ENCODE assay signal across 30 cellular contexts in genomic region chr3:46994801-46995731, GRCh38. TPM values are rescaled to one million over a fixed set of nuclear protein-coding genes. Genes with fewer than 3 reads are reported as not detected.
DNase-seq lines count a peak whose midpoint lies in the region; ATAC-seq, FAIRE-seq and TF ChIP-seq lines count a peak whose summit lies in the region.
"Had no signal": no experiment of that assay in that cellular context is flagged by ENCODE, and none has a peak within 500 bp of the region (broad histone marks: within the 10 kb centered on the region; RNA-seq: fewer than 3 reads in every experiment).

No MANE protein-coding gene starts in this region.

- H4K91ac ChIP-seq in H1 (replicated peaks; ENCODE audit: insufficient read length, low read length): no peak overlapping the region

- POLR2A ChIA-PET in activated CD8-positive, alpha-beta T cell treated with anti-CD3 and anti-CD28 coated beads, Interleukin-2, amount 10 ng/mL, durations not matched to agents 7 days and 5 days (lab: Charles Lee): no interaction called here
- POLR2A ChIA-PET in activated CD8-positive, alpha-beta T cell treated with anti-CD3 and anti-CD28 coated beads for 36 hours (lab: Charles Lee): interaction anchor here (1.5 to 4.6 kb wide), 2 partner anchors 11 to 14 kb away, joined by 4 to 20 read pairs; no protein-coding TSS in a partner anchor
- POLR2A ChIA-PET in H1 (lab: Charles Lee; ENCODE audit: partially characterized antibody): interaction anchor here (0.9 to 1.1 kb wide), 2 partner anchors 12 to 13 kb away, joined by 5 read pairs; no protein-coding TSS in a partner anchor

- no peak overlapping the region for H3K14ac ChIP-seq in H1 (ENCODE audit: insufficient read length)

- H3K27me3 ChIP-seq in H1 (replicated peaks in 1 of 4; ENCODE audit: control insufficient read depth in 3 of 4, extremely low read depth in 1 of 4, insufficient read depth in 3 of 4, low read length in 3 of 4) (no peaks in the 10 kb centered on the region), spleen (replicated peaks in 1 of 7) (no peaks in the 10 kb centered on the region)
- H3K27me3 ChIP-seq: breast epithelium, gastroesophageal sphincter, ovary, testis had no signal

- H3K9me3 ChIP-seq in H1 (ENCODE audit: insufficient read depth in 2 of 2, low read depth in 1 of 2, low read length in 1 of 2) (no peaks in the 10 kb centered on the region), spleen (no peaks in the 10 kb centered on the region)
- H3K9me3 ChIP-seq: A549, breast epithelium, gastroesophageal sphincter, ovary, testis had no signal

- no peak overlapping the region for H2BK15ac ChIP-seq in H1 (ENCODE audit: low read length)

- H3K23ac ChIP-seq in H1 (ENCODE audit: insufficient read length): no peak overlapping the region

- 95% methylated on average over 29 of the region's 29 CpGs; no CpG with 5 or more reads in 1 of the 2 experiments for WGBS in H1 (ENCODE audit: extremely low coverage in 1 of 2, insufficient coverage in 1 of 2, insufficient read length in 1 of 2, insufficient replicate concordance in 2 of 2, low coverage in 1 of 2, low lambda C conversion rate in 2 of 2, missing lambda C conversion rate in 1 of 2), 2 experiments
- 95 to 97% (median 96%) methylated on average over 14 to 29 of the region's 29 CpGs for WGBS in spleen, 5 donors

- no peak for ATAC-seq in activated CD8-positive, alpha-beta T cell treated with anti-CD3 and anti-CD28 coated beads, Interleukin-2, amount 10 ng/mL, durations not matched to agents 7 days and 5 days
- no peak for ATAC-seq in activated CD8-positive, alpha-beta T cell treated with anti-CD3 and anti-CD28 coated beads for 36 hours
- ATAC-seq in GM18505 (IDR thresholded peaks at IDR 0.05; ENCODE audit: unreplicated experiment): no peak
- ATAC-seq in GM21737 (IDR thresholded peaks at IDR 0.05; ENCODE audit: unreplicated experiment): no peak
- ATAC-seq: A549; activated CD4-positive, CD25-positive, alpha-beta regulatory T cell treated with anti-CD3 and anti-CD28 coated beads, Interleukin-2, amount 50 U/mL, for 24 hours; CD8-positive, alpha-beta T cell; gastroesophageal sphincter; GM12878 had no signal

- no peak overlapping the region for H3K4me3 ChIP-seq in H1 (ENCODE audit: extremely low read depth in 1 of 4, insufficient read depth in 2 of 4, low read depth in 3 of 4, low read length in 4 of 4)
- H3K4me3 ChIP-seq in spleen: no peak overlapping the region
- H3K4me3 ChIP-seq: A549, breast epithelium, coronary artery, gastroesophageal sphincter, GM12878, ovary, testis had no signal

- CTCF ChIA-PET in activated CD8-positive, alpha-beta T cell treated with anti-CD3 and anti-CD28 coated beads, Interleukin-2, amount 10 ng/mL, durations not matched to agents 7 days and 5 days (lab: Charles Lee): no interaction called here
- CTCF ChIA-PET in activated CD8-positive, alpha-beta T cell treated with anti-CD3 and anti-CD28 coated beads for 36 hours (lab: Charles Lee): no interaction called here
- CTCF ChIA-PET in H1 (lab: Charles Lee; ENCODE audit: partially characterized antibody): interaction anchor here (0.6 to 4.3 kb wide), 8 partner anchors 12 to 329 kb away, joined by 3 to 21 read pairs (median 3); no protein-coding TSS in a partner anchor

- no peak for TF ChIP-seq RAD21 in H1 (IDR thresholded peaks at IDR 0.05 in 1 of 2, conservative IDR thresholded peaks at IDR 0.05 in 1 of 2; ENCODE audit: low read depth in 2 of 2, low read length in 2 of 2)

- no peak overlapping the region for H2AFZ ChIP-seq in H1 (ENCODE audit: low read length)

- peak overlapping the region; percentile 25 for H3K27ac Mint-ChIP-seq in activated CD8-positive, alpha-beta T cell treated with anti-CD3 and anti-CD28 coated beads, Interleukin-2, amount 10 ng/mL, durations not matched to agents 7 days and 5 days
- no peak overlapping the region for H3K27ac Mint-ChIP-seq in activated CD8-positive, alpha-beta T cell treated with anti-CD3 and anti-CD28 coated beads for 36 hours
- H3K27ac Mint-ChIP-seq: activated CD4-positive, alpha-beta memory T cell treated with anti-CD3 and anti-CD28 coated beads for 36 hours; activated naive CD4-positive, alpha-beta T cell treated with anti-CD3 and anti-CD28 coated beads, Interleukin-2, amount 50 U/mL, for 24 hours; nephron; stimulated activated naive CD8-positive, alpha-beta T cell treated with anti-CD3 and anti-CD28 coated beads, Interleukin-15, Interleukin-2, amounts not matched to agents 100 ng/mL and 50 ng/mL, for 24 hours had no signal

- no peak overlapping the region for H3K4ac ChIP-seq in H1 (replicated peaks; ENCODE audit: insufficient read length, low read depth, low read length)

- H2BK5ac ChIP-seq in H1 (ENCODE audit: low read depth, low read length): peak overlapping the region; percentile 30; the same call in 1 of the 2 replicates

- no peak overlapping the region for H2BK12ac ChIP-seq in H1 (ENCODE audit: low read depth, low read length)

- FAIRE-seq in H1 (lab: Jason Lieb, UNC): no peak
- FAIRE-seq: A549, GM12878 had no signal

- no peak for TF ChIP-seq EP300 in H1 (IDR thresholded peaks at IDR 0.05; ENCODE audit: borderline replicate concordance in 1 of 2, low read depth in 2 of 2, low read length in 2 of 2)

- no peak overlapping the region for H2BK120ac ChIP-seq in H1 (replicated peaks; ENCODE audit: low read depth, low read length)

- no peak overlapping the region for H3K27ac ChIP-seq in H1 (ENCODE audit: low read depth, low read length)
- no peak overlapping the region for H3K27ac ChIP-seq in spleen
- H3K27ac ChIP-seq: A549, breast epithelium, coronary artery, gastroesophageal sphincter, HL-60, ovary, testis had no signal

- peaks cover 3 to 6% of the 10 kb centered on the region in 2 experiments for H4K20me1 ChIP-seq in H1 (replicated peaks in 1 of 2; ENCODE audit: control insufficient read depth in 1 of 2, insufficient read depth in 2 of 2, low read length in 2 of 2)

- no peak overlapping the region for H3K4me3 Mint-ChIP-seq in activated CD8-positive, alpha-beta T cell treated with anti-CD3 and anti-CD28 coated beads, Interleukin-2, amount 10 ng/mL, durations not matched to agents 7 days and 5 days
- H3K4me3 Mint-ChIP-seq in activated CD8-positive, alpha-beta T cell treated with anti-CD3 and anti-CD28 coated beads for 36 hours: no peak overlapping the region
- H3K4me3 Mint-ChIP-seq: activated CD4-positive, alpha-beta memory T cell treated with anti-CD3 and anti-CD28 coated beads for 36 hours; activated naive CD4-positive, alpha-beta T cell treated with anti-CD3 and anti-CD28 coated beads, Interleukin-2, amount 50 U/mL, for 24 hours; CD8-positive, alpha-beta T cell; nephron; stimulated activated naive CD8-positive, alpha-beta T cell treated with anti-CD3 and anti-CD28 coated beads, Interleukin-15, Interleukin-2, amounts not matched to agents 100 ng/mL and 50 ng/mL, for 24 hours had no signal

- peaks cover 38% of the 10 kb centered on the region for H3K4me1 Mint-ChIP-seq in activated CD8-positive, alpha-beta T cell treated with anti-CD3 and anti-CD28 coated beads, Interleukin-2, amount 10 ng/mL, durations not matched to agents 7 days and 5 days (ENCODE audit: low read depth)
- H3K4me1 Mint-ChIP-seq in activated CD8-positive, alpha-beta T cell treated with anti-CD3 and anti-CD28 coated beads for 36 hours (ENCODE audit: low read depth): peaks cover 20% of the 10 kb centered on the region
- H3K4me1 Mint-ChIP-seq: nephron had no signal

- no peak for TF ChIP-seq CTCF in activated CD8-positive, alpha-beta T cell treated with anti-CD3 and anti-CD28 coated beads for 36 hours (IDR thresholded peaks at IDR 0.05)
- TF ChIP-seq CTCF in H1 (IDR thresholded peaks at IDR 0.05; ENCODE audit: control extremely low read depth in 1 of 3, insufficient read depth in 1 of 3, low read depth in 1 of 3, low read length in 3 of 3): no peak
- no peak for TF ChIP-seq CTCF in spleen (IDR thresholded peaks at IDR 0.05 in 8 of 11, conservative IDR thresholded peaks at IDR 0.05 in 3 of 11)

- peaks cover 45% of the 10 kb centered on the region for H3K36me3 Mint-ChIP-seq in activated CD8-positive, alpha-beta T cell treated with anti-CD3 and anti-CD28 coated beads, Interleukin-2, amount 10 ng/mL, durations not matched to agents 7 days and 5 days (ENCODE audit: low read depth)
- peaks cover 11% of the 10 kb centered on the region for H3K36me3 Mint-ChIP-seq in activated CD8-positive, alpha-beta T cell treated with anti-CD3 and anti-CD28 coated beads for 36 hours (ENCODE audit: low read depth)

- DNase-seq in activated CD8-positive, alpha-beta T cell treated with anti-CD3 and anti-CD28 coated beads, Interleukin-2, amount 10 ng/mL, durations not matched to agents 7 days and 5 days: no peak
- DNase-seq in activated CD8-positive, alpha-beta T cell treated with anti-CD3 and anti-CD28 coated beads for 36 hours: no peak
- DNase-seq in H1 (ENCODE audit: low read depth in 1 of 2, low spot score in 2 of 2): no peak
- DNase-seq in spleen: peak; percentile 76
- no peak for DNase-seq in NCI-H69 (lab: John Stamatoyannopoulos, UW)
- DNase-seq in T1000 (lab: John Stamatoyannopoulos, UW): no peak
- DNase-seq: activated CD4-positive, alpha-beta memory T cell treated with anti-CD3 and anti-CD28 coated beads for 36 hours; CD8-positive, alpha-beta T cell; effector CD8-positive, alpha-beta T cell; HCEC 1CT; Kasumi-1; NCI-H1417; NCI-H2081 treated with DMSO at 0.1 percent for 48 hours; retina; stimulated activated CD4-positive, alpha-beta T cell treated with anti-CD3 and anti-CD28 coated beads, Interleukin-2, amount 100 ng/mL, for 24 hours; T-helper 2 cell; testis had no signal

- H3K79me1 ChIP-seq in H1 (ENCODE audit: low read depth, low read length): no peaks in the 10 kb centered on the region

- no peaks in the 10 kb centered on the region for H3K27me3 Mint-ChIP-seq in activated CD8-positive, alpha-beta T cell treated with anti-CD3 and anti-CD28 coated beads, Interleukin-2, amount 10 ng/mL, durations not matched to agents 7 days and 5 days (ENCODE audit: low read depth)
- H3K27me3 Mint-ChIP-seq in activated CD8-positive, alpha-beta T cell treated with anti-CD3 and anti-CD28 coated beads for 36 hours: no peaks in the 10 kb centered on the region
- H3K27me3 Mint-ChIP-seq: activated CD4-positive, alpha-beta memory T cell treated with anti-CD3 and anti-CD28 coated beads for 36 hours; activated naive CD4-positive, alpha-beta T cell treated with anti-CD3 and anti-CD28 coated beads, Interleukin-2, amount 50 U/mL, for 24 hours; stimulated activated naive CD8-positive, alpha-beta T cell treated with anti-CD3 and anti-CD28 coated beads, Interleukin-15, Interleukin-2, amounts not matched to agents 100 ng/mL and 50 ng/mL, for 24 hours had no signal

- H3K9me3 Mint-ChIP-seq in activated CD8-positive, alpha-beta T cell treated with anti-CD3 and anti-CD28 coated beads, Interleukin-2, amount 10 ng/mL, durations not matched to agents 7 days and 5 days (ENCODE audit: insufficient read depth): no peaks in the 10 kb centered on the region
- no peaks in the 10 kb centered on the region for H3K9me3 Mint-ChIP-seq in activated CD8-positive, alpha-beta T cell treated with anti-CD3 and anti-CD28 coated beads for 36 hours
- H3K9me3 Mint-ChIP-seq: activated CD4-positive, alpha-beta memory T cell treated with anti-CD3 and anti-CD28 coated beads for 36 hours; activated naive CD4-positive, alpha-beta T cell treated with anti-CD3 and anti-CD28 coated beads, Interleukin-2, amount 50 U/mL, for 24 hours; CD8-positive, alpha-beta T cell; nephron; stimulated activated naive CD8-positive, alpha-beta T cell treated with anti-CD3 and anti-CD28 coated beads, Interleukin-15, Interleukin-2, amounts not matched to agents 100 ng/mL and 50 ng/mL, for 24 hours had no signal

- no peak overlapping the region for H3K9ac ChIP-seq in H1 (replicated peaks in 1 of 4; ENCODE audit: extremely low read depth in 1 of 4, low read depth in 3 of 4, low read length in 3 of 4)

- H4K8ac ChIP-seq in H1 (ENCODE audit: extremely low read depth, insufficient read depth, low read length): no peak overlapping the region

- peaks cover 0 to 7% (median 2%) of the 10 kb centered on the region in 4 experiments; a peak in 4 of 8 replicates for H3K36me3 ChIP-seq in H1 (ENCODE audit: control insufficient read depth in 2 of 4, insufficient read depth in 4 of 4, low read length in 3 of 4)
- peaks cover 0 to 100% (median 67%) of the 10 kb centered on the region in 6 donors for H3K36me3 ChIP-seq in spleen
- H3K36me3 ChIP-seq: ovary had no signal

- no peak overlapping the region for H4K5ac ChIP-seq in H1 (ENCODE audit: insufficient read length, low read depth, low read length)

- no peak overlapping the region for H3K18ac ChIP-seq in H1 (ENCODE audit: extremely low read depth, low read length)

- H3K4me1 ChIP-seq in H1 (replicated peaks in 1 of 4; ENCODE audit: control insufficient read depth in 3 of 4, insufficient read depth in 4 of 4, low read length in 3 of 4) (peaks cover 0 to 3% (median 1%) of the 10 kb centered on the region in 4 experiments; a peak in 3 of 7 replicates), spleen (peaks cover 18 to 84% (median 48%) of the 10 kb centered on the region in 6 donors)
- H3K4me1 ChIP-seq: breast epithelium, testis had no signal

- intact Hi-C loops in activated CD8-positive, alpha-beta T cell treated with anti-CD3 and anti-CD28 coated beads for 36 hours (cut with micrococcal nuclease): loop anchor here (5.0 kb wide), 1 partner anchor 73 kb away; no protein-coding TSS in a partner anchor
- intact Hi-C loops in spleen (cut with DNase I; ENCODE audit: low total_unique reads): no loop called here

- no peak overlapping the region for H2BK20ac ChIP-seq in H1 (ENCODE audit: low read length)

- no peak overlapping the region for H3K4me2 ChIP-seq in H1 (ENCODE audit: insufficient read depth in 1 of 2, low read depth in 2 of 2, low read length in 2 of 2)
- H3K4me2 ChIP-seq: A549 had no signal

- H2AK5ac ChIP-seq in H1 (ENCODE audit: low read depth, low read length): no peak overlapping the region

- TF ChIP-seq POLR2A in GM18505 (IDR thresholded peaks at IDR 0.05; ENCODE audit: borderline replicate concordance, extremely low read depth, insufficient read depth, insufficient read length) (peak; percentile 25), H1 (IDR thresholded peaks at IDR 0.05; ENCODE audit: control extremely low read depth in 1 of 2, low read depth in 2 of 2, low read length in 2 of 2) (no peak), spleen (IDR thresholded peaks at IDR 0.05) (no peak)

- H3K23me2 ChIP-seq in H1 (ENCODE audit: low read depth, low read length): no peaks in the 10 kb centered on the region

- no peaks in the 10 kb centered on the region for H3K79me2 ChIP-seq in H1 (ENCODE audit: control insufficient read depth in 1 of 2, insufficient read depth in 2 of 2, low read length in 2 of 2)

- H3K56ac ChIP-seq in H1 (replicated peaks; ENCODE audit: insufficient read length, low read depth, low read length): no peak overlapping the region

RNA-seq across cellular contexts. Expression of gene NBEAL2, which starts 15.6 kb away (rescaled TPM):
- 100 to 1,000 TPM; 206 to 212 TPM for total RNA-seq in activated CD8-positive, alpha-beta T cell treated with anti-CD3 and anti-CD28 coated beads, Interleukin-2, amount 10 ng/mL, durations not matched to agents 7 days and 5 days
- 10 to 100 TPM; 58.9 to 63.7 TPM for total RNA-seq in activated CD8-positive, alpha-beta T cell treated with anti-CD3 and anti-CD28 coated beads for 36 hours
- total RNA-seq in H1 (2021; fragmentation: NEBNext Ultra II Directional; extraction: Animal tissue kit (Norgen Biotek cat#: 25700)): 45.8 and 46.9 TPM in 2 replicates
- polyA plus RNA-seq in H1 (2011; rRNA removed) (27.3 and 47.8 TPM in 2 replicates), spleen (100 to 1,000 TPM in 2 of 3 donors, 10 to 100 TPM in 1; 44.0 to 126 (median 119) TPM)
- polyA plus RNA-seq in H1 (2011; cell fraction: cytosol; rRNA removed): 30.9 TPM
- polyA plus RNA-seq in H1 (2011; cell fraction: nucleus; rRNA removed): 332 TPM
- polyA plus RNA-seq in H1 (2012, experiment 1 of 2): 36.4 to 64.7 TPM (median 55.9 TPM) in 4 replicates
- polyA plus RNA-seq in H1 (2012, experiment 2 of 2): 42.2 TPM
- 15.7 TPM for polyA plus RNA-seq in H1 (2013, experiment 1 of 2)
- 14.2 TPM for polyA plus RNA-seq in H1 (2013, experiment 2 of 2)
- polyA minus RNA-seq in H1 (2011; rRNA and poly(A)+ RNA removed): 19.1 and 33.7 TPM in 2 replicates
- polyA minus RNA-seq in H1 (2011; cell fraction: cytosol; rRNA and poly(A)+ RNA removed): 16.9 TPM
- 58.1 TPM for polyA minus RNA-seq in H1 (2011; cell fraction: nucleus; rRNA and poly(A)+ RNA removed)
- total RNA-seq in spleen: 100 to 1,000 TPM; 101 to 271 (median 162) TPM

RNA-seq across cellular contexts. Expression of gene CCDC12, which starts 18.5 kb away (rescaled TPM):
- 10 to 100 TPM; 59.4 to 62.2 TPM for total RNA-seq in activated CD8-positive, alpha-beta T cell treated with anti-CD3 and anti-CD28 coated beads, Interleukin-2, amount 10 ng/mL, durations not matched to agents 7 days and 5 days
- total RNA-seq in activated CD8-positive, alpha-beta T cell treated with anti-CD3 and anti-CD28 coated beads for 36 hours: 10 to 100 TPM; 51.2 to 51.6 TPM
- total RNA-seq in H1 (2021; fragmentation: NEBNext Ultra II Directional; extraction: Animal tissue kit (Norgen Biotek cat#: 25700)): 41.3 and 44.4 TPM in 2 replicates
- polyA plus RNA-seq in H1 (2011; rRNA removed): 29.5 and 41.5 TPM in 2 replicates
- 57.2 TPM for polyA plus RNA-seq in H1 (2011; cell fraction: cytosol; rRNA removed)
- 37.1 TPM for polyA plus RNA-seq in H1 (2011; cell fraction: nucleus; rRNA removed)
- 50.0 to 59.6 TPM (median 58.4 TPM) in 4 replicates for polyA plus RNA-seq in H1 (2012, experiment 1 of 2)
- polyA plus RNA-seq in H1 (2012, experiment 2 of 2): 27.9 TPM
- polyA plus RNA-seq in H1 (2013, experiment 1 of 2): 39.5 TPM
- 41.8 TPM for polyA plus RNA-seq in H1 (2013, experiment 2 of 2)
- polyA minus RNA-seq in H1 (2011; rRNA and poly(A)+ RNA removed): 20.6 and 38.9 TPM in 2 replicates
- polyA minus RNA-seq in H1 (2011; cell fraction: cytosol; rRNA and poly(A)+ RNA removed): 12.0 TPM
- polyA minus RNA-seq in H1 (2011; cell fraction: nucleus; rRNA and poly(A)+ RNA removed): 55.5 TPM
- total RNA-seq in spleen: 10 to 100 TPM; 36.5 to 71.4 (median 54.7) TPM
- 100 to 1,000 TPM in 2 of 3 donors, 10 to 100 TPM in 1; 93.5 to 124 (median 105) TPM for polyA plus RNA-seq in spleen
